1 cellular context compared by ENCODE assay signal in the genomic region with DNA sequence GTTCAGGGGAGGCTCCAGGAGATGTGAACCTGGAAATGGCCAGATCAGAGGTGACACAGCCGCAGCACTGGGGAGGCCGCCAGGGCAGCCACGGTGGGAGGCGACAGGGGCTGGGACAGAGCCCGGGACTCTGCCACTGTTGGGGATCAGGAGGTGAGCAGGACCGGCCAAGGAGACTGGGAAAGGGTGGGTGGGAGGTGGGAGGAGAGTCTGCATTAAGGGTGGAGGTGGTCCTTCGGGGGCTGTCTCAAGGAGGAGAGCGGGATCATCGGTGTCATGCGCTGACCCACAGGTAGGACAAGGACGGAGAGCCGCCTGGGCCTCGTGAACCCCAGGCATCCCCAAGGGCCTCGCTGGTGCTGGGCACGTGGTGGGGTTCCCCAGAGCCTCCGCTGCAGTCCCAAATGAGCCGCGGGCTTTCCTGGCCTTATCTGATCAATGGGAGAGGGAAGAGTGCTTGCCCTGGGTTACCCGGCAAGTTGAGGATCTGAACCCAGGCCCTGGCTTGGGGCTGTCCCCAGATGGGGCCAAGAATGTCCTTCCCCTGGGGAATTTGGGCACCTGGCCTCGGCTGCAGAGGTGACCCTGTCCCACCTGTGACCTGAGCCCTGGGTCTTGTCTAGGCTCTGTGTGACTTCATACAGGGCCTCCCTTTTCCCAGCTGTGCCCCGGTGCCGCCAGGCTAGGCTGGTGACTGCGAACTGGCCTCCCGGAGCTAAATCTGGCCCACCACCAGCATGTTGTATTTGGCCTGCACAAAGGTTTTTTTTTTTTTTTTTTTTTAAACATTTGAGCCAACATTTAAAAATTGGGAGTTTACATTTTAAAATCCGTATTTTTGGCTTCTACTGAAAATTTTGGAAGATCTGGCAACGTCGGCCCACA.
TF ChIP-seq lines count a peak whose summit lies in the region.

No MANE protein-coding gene starts in this region.

TF ChIP-seq in HepG2, 621 proteins besides CTCF, POLR2A, EP300 and RAD21 (continued from another document):
- TF ChIP-seq, protein P1, sequence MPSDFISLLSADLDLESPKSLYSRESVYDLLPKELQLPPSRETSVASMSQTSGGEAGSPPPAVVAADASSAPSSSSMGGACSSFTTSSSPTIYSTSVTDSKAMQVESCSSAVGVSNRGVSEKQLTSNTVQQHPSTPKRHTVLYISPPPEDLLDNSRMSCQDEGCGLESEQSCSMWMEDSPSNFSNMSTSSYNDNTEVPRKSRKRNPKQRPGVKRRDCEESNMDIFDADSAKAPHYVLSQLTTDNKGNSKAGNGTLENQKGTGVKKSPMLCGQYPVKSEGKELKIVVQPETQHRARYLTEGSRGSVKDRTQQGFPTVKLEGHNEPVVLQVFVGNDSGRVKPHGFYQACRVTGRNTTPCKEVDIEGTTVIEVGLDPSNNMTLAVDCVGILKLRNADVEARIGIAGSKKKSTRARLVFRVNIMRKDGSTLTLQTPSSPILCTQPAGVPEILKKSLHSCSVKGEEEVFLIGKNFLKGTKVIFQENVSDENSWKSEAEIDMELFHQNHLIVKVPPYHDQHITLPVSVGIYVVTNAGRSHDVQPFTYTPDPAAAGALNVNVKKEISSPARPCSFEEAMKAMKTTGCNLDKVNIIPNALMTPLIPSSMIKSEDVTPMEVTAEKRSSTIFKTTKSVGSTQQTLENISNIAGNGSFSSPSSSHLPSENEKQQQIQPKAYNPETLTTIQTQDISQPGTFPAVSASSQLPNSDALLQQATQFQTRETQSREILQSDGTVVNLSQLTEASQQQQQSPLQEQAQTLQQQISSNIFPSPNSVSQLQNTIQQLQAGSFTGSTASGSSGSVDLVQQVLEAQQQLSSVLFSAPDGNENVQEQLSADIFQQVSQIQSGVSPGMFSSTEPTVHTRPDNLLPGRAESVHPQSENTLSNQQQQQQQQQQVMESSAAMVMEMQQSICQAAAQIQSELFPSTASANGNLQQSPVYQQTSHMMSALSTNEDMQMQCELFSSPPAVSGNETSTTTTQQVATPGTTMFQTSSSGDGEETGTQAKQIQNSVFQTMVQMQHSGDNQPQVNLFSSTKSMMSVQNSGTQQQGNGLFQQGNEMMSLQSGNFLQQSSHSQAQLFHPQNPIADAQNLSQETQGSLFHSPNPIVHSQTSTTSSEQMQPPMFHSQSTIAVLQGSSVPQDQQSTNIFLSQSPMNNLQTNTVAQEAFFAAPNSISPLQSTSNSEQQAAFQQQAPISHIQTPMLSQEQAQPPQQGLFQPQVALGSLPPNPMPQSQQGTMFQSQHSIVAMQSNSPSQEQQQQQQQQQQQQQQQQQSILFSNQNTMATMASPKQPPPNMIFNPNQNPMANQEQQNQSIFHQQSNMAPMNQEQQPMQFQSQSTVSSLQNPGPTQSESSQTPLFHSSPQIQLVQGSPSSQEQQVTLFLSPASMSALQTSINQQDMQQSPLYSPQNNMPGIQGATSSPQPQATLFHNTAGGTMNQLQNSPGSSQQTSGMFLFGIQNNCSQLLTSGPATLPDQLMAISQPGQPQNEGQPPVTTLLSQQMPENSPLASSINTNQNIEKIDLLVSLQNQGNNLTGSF (CRISPR knock-in tag; IDR thresholded peaks at IDR 0.05), result no peak
- TF ChIP-seq U2AF2 (IDR thresholded peaks at IDR 0.05; ENCODE audit: low read depth, low read length), result no peak
- TF ChIP-seq SRF (IDR thresholded peaks at IDR 0.05; ENCODE audit: low read depth, low read length), result no peak
